In the genomic region with DNA sequence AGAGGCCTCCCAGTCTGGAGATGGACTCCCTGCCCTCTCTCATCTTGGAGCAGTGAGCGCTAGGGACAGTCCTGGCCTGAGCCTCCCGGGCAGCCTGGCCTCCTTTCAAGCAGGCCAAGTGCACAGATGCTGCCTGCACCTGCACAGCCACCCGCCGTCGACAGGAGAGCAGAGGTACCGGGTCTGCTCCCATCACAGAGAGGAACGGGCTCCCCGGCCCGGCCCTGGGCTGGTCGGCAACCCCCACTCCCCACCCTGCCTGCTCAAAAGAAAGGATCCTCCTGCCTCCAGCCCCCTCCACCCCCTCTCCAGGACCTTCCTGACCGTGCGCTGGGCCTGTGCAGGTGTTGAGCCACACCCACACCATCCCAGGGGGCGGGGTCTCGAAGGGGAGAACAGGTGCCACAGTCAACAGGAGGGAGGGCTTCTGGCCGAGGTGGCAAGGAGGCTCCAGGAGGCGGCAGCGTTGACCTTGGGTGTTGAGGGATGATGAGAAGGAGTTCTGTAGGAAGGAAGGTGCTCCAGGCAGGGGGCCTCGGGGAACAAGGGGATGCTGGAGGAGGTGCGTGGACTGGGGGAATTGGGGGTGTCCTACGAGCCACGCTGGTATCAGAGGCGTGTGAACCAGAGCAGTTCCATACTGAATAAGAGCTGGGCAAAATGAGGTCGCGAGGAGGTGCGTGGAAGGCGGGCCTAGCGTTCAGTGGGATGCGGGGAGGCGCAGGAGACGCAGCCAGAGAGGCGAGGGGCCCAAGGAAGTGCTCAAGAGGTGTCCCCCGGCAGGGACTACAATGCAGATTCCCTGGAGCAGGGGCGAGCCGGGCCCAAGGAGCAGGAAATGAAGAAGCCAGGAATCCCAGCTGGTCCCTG, we compare ENCODE assay signal across 9 cellular contexts. TPM values are rescaled to one million over a fixed set of nuclear protein-coding genes. Genes with fewer than 3 reads are reported as not detected.
DNase-seq lines count a peak whose midpoint lies in the region; ATAC-seq, FAIRE-seq and TF ChIP-seq lines count a peak whose summit lies in the region.
"Had no signal": no experiment of that assay in that cellular context is flagged by ENCODE, and none has a peak within 500 bp of the region (broad histone marks: within the 10 kb centered on the region; RNA-seq: fewer than 3 reads in every experiment).

No MANE protein-coding gene starts in this region.

- no TSS peak for BruUV-seq in K562 (replicated peaks; lab: Mats Ljungman, UMichigan)

- intact Hi-C loops in K562 (cut with micrococcal nuclease) = loop anchor here (1.0 to 2.0 kb wide), 3 partner anchors 31 to 358 kb away; a partner anchor contains a TSS

- DNase-seq in GM13976 (ENCODE audit: low spot score) (no peak), NCI-H2029 (lab: John Stamatoyannopoulos, UW) (peak; percentile 25), K562 (ENCODE audit: extremely low read depth in 1 of 4, low spot score in 3 of 4) (peak in 3 of 4 experiments; percentile 41 to 50 (median 47)), NCI-H2227 treated with DMSO at 0.1 percent for 48 hours (lab: John Stamatoyannopoulos, UW) (no peak), foreskin melanocyte (no peak)
- no peak for DNase-seq in naive thymus-derived CD8-positive, alpha-beta T cell

- H3K27me3 Mint-ChIP-seq in naive thymus-derived CD8-positive, alpha-beta T cell = no peaks in the 10 kb centered on the region

- TF ChIP-seq POLR2A in K562 (conservative IDR thresholded peaks at IDR 0.05) = no peak

- H3K4me3 Mint-ChIP-seq in naive thymus-derived CD8-positive, alpha-beta T cell = peak overlapping the region; percentile 57 to 82 (median 72)

- WGBS in K562 (ENCODE audit: insufficient coverage, low coverage, missing lambda C conversion rate) = 8% methylated on average over 32 of the region's 34 CpGs

- peaks cover 3% of the 10 kb centered on the region; the same call in 1 of the 2 replicates for H4K20me1 ChIP-seq in K562 (replicated peaks; ENCODE audit: control insufficient read depth, insufficient read depth, low read length)

- H3K27ac ChIP-seq in K562 (ENCODE audit: extremely low read depth, low read depth, low read length) = no peak overlapping the region
- H3K27ac ChIP-seq: right lobe of liver had no signal

- no peak for TF ChIP-seq EP300 in K562 (IDR thresholded peaks at IDR 0.05; ENCODE audit: low read length)

- no peaks in the 10 kb centered on the region for H3K9me3 Mint-ChIP-seq in naive thymus-derived CD8-positive, alpha-beta T cell

- H3K4me1 Mint-ChIP-seq in naive thymus-derived CD8-positive, alpha-beta T cell = peaks cover 6 to 11% (median 9%) of the 10 kb centered on the region in 4 donors

- no peaks in the 10 kb centered on the region for H3K9me3 ChIP-seq in K562 (replicated peaks; ENCODE audit: control insufficient read depth, insufficient read depth, low read depth, low read length)
- H3K9me3 ChIP-seq: right lobe of liver had no signal

- H3K4me1 ChIP-seq in K562 (replicated peaks in 1 of 2; ENCODE audit: control insufficient read depth in 2 of 2, insufficient read depth in 2 of 2, low read length in 2 of 2) = peaks cover 18 to 93% of the 10 kb centered on the region in 2 experiments

- TF ChIP-seq RAD21 in K562 (CRISPR knock-in tag; conservative IDR thresholded peaks at IDR 0.05 in 1 of 2, IDR thresholded peaks at IDR 0.05 in 1 of 2) = no peak; a peak in 1 of 4 replicates

- TF ChIP-seq CTCF in GM13976 (IDR thresholded peaks at IDR 0.05; ENCODE audit: borderline replicate concordance, control extremely low read depth, extremely low read depth, insufficient read depth, missing control alignments) (peak; percentile 7), K562 (IDR thresholded peaks at IDR 0.05 in 2 of 3, conservative IDR thresholded peaks at IDR 0.05 in 1 of 3; ENCODE audit: insufficient read depth in 2 of 3, low read depth in 1 of 3, low read length in 3 of 3) (0 out of 6 replicates have a peak, but pooled peaks of 2 of the 3 experiments have one; percentile 4 to 26)

- CTCF ChIA-PET in K562 (lab: Yijun Ruan, JAX; ENCODE audit: low intra/inter-chr PET ratio) = interaction anchor here (0.6 to 1.0 kb wide), 5 partner anchors 46 to 425 kb away, joined by 3 to 5 read pairs (median 3); a partner anchor contains a TSS

- peaks cover 0 to 18% of the 10 kb centered on the region in 2 experiments; a peak in 2 of 5 replicates for H3K27me3 ChIP-seq in K562 (ENCODE audit: control insufficient read depth in 2 of 2, insufficient read depth in 2 of 2, low read length in 2 of 2)

- POLR2A ChIA-PET in K562 (lab: Yijun Ruan, JAX) = interaction anchor here (0.5 to 1.1 kb wide), 7 partner anchors 11 to 716 kb away, joined by 3 to 4 read pairs (median 3); no protein-coding TSS in a partner anchor
- POLR2A ChIA-PET in naive thymus-derived CD8-positive, alpha-beta T cell (lab: Charles Lee) = interaction anchor here (0.6 to 1.2 kb wide), 8 partner anchors 11 to 1406 kb away, joined by 3 to 5 read pairs (median 4); a partner anchor contains a TSS

- no peak for FAIRE-seq in K562 (lab: Jason Lieb, UNC)

- H3K4me3 ChIP-seq in K562 = peak overlapping the region; percentile 12
- H3K4me3 ChIP-seq: right lobe of liver had no signal

- H3K79me2 ChIP-seq in K562 (ENCODE audit: control insufficient read depth, insufficient read depth, low read length) = no peaks in the 10 kb centered on the region

- H3K9ac ChIP-seq in K562 (ENCODE audit: insufficient read depth in 1 of 2, low read depth in 2 of 2, low read length in 2 of 2) = peak overlapping the region in 1 of 2 experiments; percentile 53; a peak in 2 of 4 replicates

- no peaks in the 10 kb centered on the region for H3K36me3 Mint-ChIP-seq in naive thymus-derived CD8-positive, alpha-beta T cell

- H3K9me1 ChIP-seq in K562 (ENCODE audit: control insufficient read depth, insufficient read depth, low read length) = no peaks in the 10 kb centered on the region

- H3K4me2 ChIP-seq in K562 (ENCODE audit: insufficient read depth, low read length) = peak overlapping the region; percentile 66

- in situ Hi-C loops in GM13976 (cut with MboI; ENCODE audit: low sequenced_read_pairs, unreplicated experiment) (no loop called here), K562 (cut with MboI) (no loop called here)

- peak overlapping the region in 6 of 10 donors; percentile 9 to 75 (median 38) for H3K27ac Mint-ChIP-seq in naive thymus-derived CD8-positive, alpha-beta T cell

- ATAC-seq in K562 (peak; percentile 1; the same call in 2 of the 3 replicates), GM19324 (IDR thresholded peaks at IDR 0.05; ENCODE audit: low FRiP score, unreplicated experiment) (no peak)
- ATAC-seq in naive thymus-derived CD8-positive, alpha-beta T cell = peak in 1 of 2 donors; percentile 15

- H3K36me3 ChIP-seq in K562 (ENCODE audit: control insufficient read depth, insufficient read depth, low read length) = no peaks in the 10 kb centered on the region
- H3K36me3 ChIP-seq: right lobe of liver had no signal

- H2AFZ ChIP-seq in K562 (ENCODE audit: low read depth, low read length) = peak overlapping the region; percentile 77

RNA-seq across cellular contexts. Expression of a gene that starts 1.0 kb away (rescaled TPM):
- 0.37 TPM in 1 of 2 replicates, not detected in the other for total RNA-seq in K562 (2011; cell fraction: chromatin; rRNA removed; ENCODE audit: low replicate concordance)
- total RNA-seq in K562 (2011; cell fraction: nucleolus; rRNA removed) = 0.33 TPM in 1 of 2 replicates, not detected in the other
- total RNA-seq in K562 (2011; cell fraction: nucleoplasm; rRNA removed) = not detected in 2 replicates
- total RNA-seq in K562 (2014; rRNA removed) (0.16 and 0.18 TPM in 2 replicates), K562 (2014; rRNA removed; fragmentation: Illumina TruSeq; extraction: Trizol) (not detected in 2 replicates), K562 (2015; rRNA removed; fragmentation: Illumina TruSeq; extraction: Trizol) (not detected in 2 replicates), K562 (2021) (0.07 and 0.11 TPM in 2 replicates)
- polyA plus RNA-seq in K562 (2011; rRNA removed) (0.03 TPM in 1 of 2 replicates, not detected in the other), K562 (2014; fragmentation: Illumina TruSeq; extraction: Trizol) (not detected in 2 replicates), K562 (2014; fragmentation: Nextera tagmentation; extraction: Ambion mirVana) (not detected), K562 (2014; rRNA removed) (not detected in 2 replicates)
- polyA plus RNA-seq in K562 (2011; cell fraction: cytosol; rRNA removed) = 0.03 and 0.12 TPM in 2 replicates
- 0.08 and 0.09 TPM in 2 replicates for polyA plus RNA-seq in K562 (2011; cell fraction: nucleus; rRNA removed)
- polyA plus RNA-seq in K562 (2012) = 0.11 and 0.12 TPM in 2 replicates
- not detected in 2 replicates for polyA minus RNA-seq in K562 (2011; rRNA and poly(A)+ RNA removed)
- polyA minus RNA-seq in K562 (2011; cell fraction: cytosol; rRNA and poly(A)+ RNA removed) = not detected in 2 replicates
- polyA minus RNA-seq in K562 (2011; cell fraction: nucleus; rRNA and poly(A)+ RNA removed) = not detected in 2 replicates
- not detected for total RNA-seq in naive thymus-derived CD8-positive, alpha-beta T cell
- polyA plus RNA-seq in naive thymus-derived CD8-positive, alpha-beta T cell = not detected
- total RNA-seq: T-helper 2 cell treated with Interferon-gamma antibody and Interleukin-4, amounts not matched to agents 100 ng/mL and 5 ng/mL, for 36 hours had no signal

RNA-seq across cellular contexts. Expression of a gene that starts 29.8 kb away (rescaled TPM):
- total RNA-seq in K562 (2011; cell fraction: chromatin; rRNA removed; ENCODE audit: low replicate concordance) = 1.7 and 10.2 TPM in 2 replicates
- 8.4 and 9.0 TPM in 2 replicates for total RNA-seq in K562 (2011; cell fraction: nucleolus; rRNA removed)
- 3.0 and 3.2 TPM in 2 replicates for total RNA-seq in K562 (2011; cell fraction: nucleoplasm; rRNA removed)
- total RNA-seq in K562 (2014; rRNA removed) = 0.54 and 0.86 TPM in 2 replicates
- total RNA-seq in K562 (2014; rRNA removed; fragmentation: Illumina TruSeq; extraction: Trizol) = not detected in 2 replicates
- 0.15 and 0.29 TPM in 2 replicates for total RNA-seq in K562 (2015; rRNA removed; fragmentation: Illumina TruSeq; extraction: Trizol)
- total RNA-seq in K562 (2021) = 1.1 and 1.3 TPM in 2 replicates
- polyA plus RNA-seq in K562 (2011; rRNA removed) = 0.39 and 1.9 TPM in 2 replicates
- 0.94 and 0.97 TPM in 2 replicates for polyA plus RNA-seq in K562 (2011; cell fraction: cytosol; rRNA removed)
- polyA plus RNA-seq in K562 (2011; cell fraction: nucleus; rRNA removed) = 21.9 and 26.1 TPM in 2 replicates
- 0.74 and 1.7 TPM in 2 replicates for polyA plus RNA-seq in K562 (2012)
- polyA plus RNA-seq in K562 (2014; fragmentation: Illumina TruSeq; extraction: Trizol) = 0.36 and 0.47 TPM in 2 replicates
- polyA plus RNA-seq in K562 (2014; fragmentation: Nextera tagmentation; extraction: Ambion mirVana) = not detected
- polyA plus RNA-seq in K562 (2014; rRNA removed) = 2.2 and 2.4 TPM in 2 replicates
- not detected in 2 replicates for polyA minus RNA-seq in K562 (2011; rRNA and poly(A)+ RNA removed)
- 0.76 TPM in 1 of 2 replicates, not detected in the other for polyA minus RNA-seq in K562 (2011; cell fraction: cytosol; rRNA and poly(A)+ RNA removed)
- polyA minus RNA-seq in K562 (2011; cell fraction: nucleus; rRNA and poly(A)+ RNA removed) = 1.9 and 3.9 TPM in 2 replicates
- not detected for total RNA-seq in naive thymus-derived CD8-positive, alpha-beta T cell
- not detected for polyA plus RNA-seq in naive thymus-derived CD8-positive, alpha-beta T cell

RNA-seq across cellular contexts. Expression of a gene that starts 46.9 kb away (rescaled TPM):
- total RNA-seq in K562 (2011; cell fraction: chromatin; rRNA removed; ENCODE audit: low replicate concordance) = 47.1 and 61.9 TPM in 2 replicates
- 22.5 and 24.7 TPM in 2 replicates for total RNA-seq in K562 (2011; cell fraction: nucleolus; rRNA removed)
- total RNA-seq in K562 (2011; cell fraction: nucleoplasm; rRNA removed) = 21.5 and 25.0 TPM in 2 replicates
- total RNA-seq in K562 (2014; rRNA removed) (18.3 and 26.8 TPM in 2 replicates), K562 (2014; rRNA removed; fragmentation: Illumina TruSeq; extraction: Trizol) (7.4 and 8.2 TPM in 2 replicates), K562 (2015; rRNA removed; fragmentation: Illumina TruSeq; extraction: Trizol) (6.4 and 7.5 TPM in 2 replicates), K562 (2021) (12.4 and 14.3 TPM in 2 replicates)
- polyA plus RNA-seq in K562 (2011; rRNA removed) (6.9 and 9.7 TPM in 2 replicates), K562 (2014; fragmentation: Illumina TruSeq; extraction: Trizol) (7.4 and 7.5 TPM in 2 replicates), K562 (2014; fragmentation: Nextera tagmentation; extraction: Ambion mirVana) (under 1 TPM; 0.70 to 0.80 TPM), K562 (2014; rRNA removed) (33.9 and 60.6 TPM in 2 replicates)
- polyA plus RNA-seq in K562 (2011; cell fraction: cytosol; rRNA removed) = 5.1 and 5.2 TPM in 2 replicates
- polyA plus RNA-seq in K562 (2011; cell fraction: nucleus; rRNA removed) = 12.6 and 18.5 TPM in 2 replicates
- 6.3 and 7.9 TPM in 2 replicates for polyA plus RNA-seq in K562 (2012)
- polyA minus RNA-seq in K562 (2011; rRNA and poly(A)+ RNA removed) = 16.9 and 19.1 TPM in 2 replicates
- 7.0 and 9.8 TPM in 2 replicates for polyA minus RNA-seq in K562 (2011; cell fraction: cytosol; rRNA and poly(A)+ RNA removed)
- 9.3 and 12.1 TPM in 2 replicates for polyA minus RNA-seq in K562 (2011; cell fraction: nucleus; rRNA and poly(A)+ RNA removed)
- 10 to 100 TPM in 1 of 2 experiments, 1 to 10 TPM in 1; 8.7 to 11.0 TPM for total RNA-seq in naive thymus-derived CD8-positive, alpha-beta T cell
- polyA plus RNA-seq in naive thymus-derived CD8-positive, alpha-beta T cell = 1 to 10 TPM; 2.0 to 5.5 (median 2.9) TPM

Comparison
In these comparisons a context has a peak if more than half of its experiments do, and no peak if none do; other contexts are left out.
1. DNase-seq: peak in NCI-H2029 (single experiment) and K562 (3 of 4); none in GM13976 (single experiment), naive thymus-derived CD8-positive, alpha-beta T cell (0 of 10), NCI-H2227 treated with DMSO at 0.1 percent for 48 hours (single experiment) and foreskin melanocyte (single experiment).